ENCODE assay signal across 27 cellular contexts in the genomic region with DNA sequence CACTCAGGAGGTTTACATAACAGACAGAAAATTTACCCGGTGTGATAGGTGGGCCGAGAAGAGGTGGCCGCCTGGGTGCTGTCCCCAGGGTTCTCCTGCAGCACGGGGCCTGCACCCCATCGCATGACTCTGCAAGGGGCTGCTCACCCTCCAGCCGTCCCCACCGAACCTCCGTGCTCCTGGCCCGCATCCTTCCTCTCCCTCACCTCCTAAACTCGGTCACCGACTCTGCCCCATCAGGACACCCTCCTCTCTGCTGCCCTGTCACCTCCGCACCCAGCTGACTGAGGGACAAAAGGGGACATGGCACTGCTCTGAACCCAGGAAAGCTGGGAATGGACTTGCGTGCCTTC.
"Had no signal": no experiment of that assay in that cellular context is flagged by ENCODE, and none has a peak within 500 bp of the region (broad histone marks: within the 10 kb centered on the region; RNA-seq: fewer than 3 reads in every experiment).

No MANE protein-coding gene starts in this region.

- H3K36me3 Mint-ChIP-seq: mesothelial cell of epicardium; naive B cell; natural killer cell treated with Interleukin-12 subunit alpha and Interleukin-12 subunit beta and Interleukin-15 and Interleukin-18, amount 100 ng/mL, for 72 hours; stimulated activated naive B cell treated with anti-CD40 and anti-IgM and Interleukin-4, amounts not matched to agents 10 μg/mL and 1 μg/mL and 100 μg/mL, for 72 hours had no signal

- H3K4me1 Mint-ChIP-seq: mesothelial cell of epicardium; neural crest cell; stimulated activated naive CD8-positive, alpha-beta T cell treated with anti-CD3 and anti-CD28 coated beads, Interleukin-15, amount 100 ng/mL, for 72 hours had no signal

- H3K9me3 ChIP-seq: esophagus squamous epithelium, heart right ventricle, left lung, mucosa of descending colon, ovary, suprapubic skin, vagina had no signal

- H3K9me3 Mint-ChIP-seq: dendritic cell treated with granulocyte-macrophage colony-stimulating factor and Interleukin-4, amounts not matched to agents 40 ng/mL and 50 ng/mL, for 4 days; mesothelial cell of epicardium; naive B cell; natural killer cell treated with Interleukin-12 subunit alpha and Interleukin-12 subunit beta and Interleukin-15 and Interleukin-18, amount 100 ng/mL, for 72 hours; neural crest cell; stimulated activated naive B cell treated with anti-CD40 and anti-IgM and Interleukin-4, amounts not matched to agents 10 μg/mL and 1 μg/mL and 100 μg/mL, for 72 hours; stimulated activated naive CD8-positive, alpha-beta T cell treated with anti-CD3 and anti-CD28 coated beads, Interleukin-15, amount 100 ng/mL, for 72 hours had no signal

- H3K27ac ChIP-seq: esophagus squamous epithelium, heart right ventricle, left lung, ovary, suprapubic skin, vagina had no signal

- H3K4me3 ChIP-seq: esophagus squamous epithelium, heart right ventricle, left lung, mucosa of descending colon, ovary, smooth muscle cell, suprapubic skin, vagina had no signal

- H3K27ac Mint-ChIP-seq: dendritic cell treated with granulocyte-macrophage colony-stimulating factor and Interleukin-4, amounts not matched to agents 40 ng/mL and 50 ng/mL, for 4 days; mesothelial cell of epicardium; natural killer cell treated with Interleukin-12 subunit alpha and Interleukin-12 subunit beta and Interleukin-15 and Interleukin-18, amount 100 ng/mL, for 72 hours; stimulated activated naive B cell treated with anti-CD40 and anti-IgM and Interleukin-4, amounts not matched to agents 10 μg/mL and 1 μg/mL and 100 μg/mL, for 72 hours; stimulated activated naive CD8-positive, alpha-beta T cell treated with anti-CD3 and anti-CD28 coated beads, Interleukin-15, amount 100 ng/mL, for 72 hours had no signal

- H3K4me2 ChIP-seq: smooth muscle cell had no signal

- ATAC-seq: left cardiac atrium; left lung; mucosa of descending colon; natural killer cell treated with Interleukin-12 subunit alpha and Interleukin-12 subunit beta and Interleukin-15 and Interleukin-18, amount 100 ng/mL, for 72 hours; sciatic nerve; stimulated activated naive B cell treated with anti-CD40 and anti-IgM and Interleukin-4, amounts not matched to agents 10 μg/mL and 1 μg/mL and 100 μg/mL, for 72 hours had no signal

- H3K4me1 ChIP-seq: esophagus squamous epithelium, left lung, suprapubic skin, vagina had no signal

- DNase-seq: effector CD8-positive, alpha-beta T cell; esophagus squamous epithelium; foreskin melanocyte; glutamatergic neuron; heart right ventricle; hippocampal formation; left cardiac atrium; left lung; mesenchymal stem cell; mucosa of descending colon; naive B cell; ovary; posterior cingulate gyrus; retina; stimulated activated CD4-positive, alpha-beta T cell treated with anti-CD3 and anti-CD28 coated beads, Interleukin-2, amount 100 ng/mL, for 24 hours; stimulated activated CD4-positive, alpha-beta T cell treated with anti-CD3 and anti-CD28 coated beads, Interleukin-4, amount 100 ng/mL, for 24 hours; stimulated activated naive B cell treated with anti-CD40 and anti-IgM and Interleukin-4, amounts not matched to agents 10 μg/mL and 1 μg/mL and 100 μg/mL, for 72 hours; stimulated activated naive CD8-positive, alpha-beta T cell treated with anti-CD3 and anti-CD28 coated beads, Interleukin-15, amount 100 ng/mL, for 72 hours; trophoblast cell had no signal

- H3K36me3 ChIP-seq: esophagus squamous epithelium, heart right ventricle, left lung, ovary, suprapubic skin, vagina had no signal

- H3K27me3 ChIP-seq: ovary, vagina had no signal

- H3K4me3 Mint-ChIP-seq: dendritic cell treated with granulocyte-macrophage colony-stimulating factor and Interleukin-4, amounts not matched to agents 40 ng/mL and 50 ng/mL, for 4 days; mesothelial cell of epicardium; natural killer cell treated with Interleukin-12 subunit alpha and Interleukin-12 subunit beta and Interleukin-15 and Interleukin-18, amount 100 ng/mL, for 72 hours; neural crest cell; stimulated activated naive B cell treated with anti-CD40 and anti-IgM and Interleukin-4, amounts not matched to agents 10 μg/mL and 1 μg/mL and 100 μg/mL, for 72 hours; stimulated activated naive CD8-positive, alpha-beta T cell treated with anti-CD3 and anti-CD28 coated beads, Interleukin-15, amount 100 ng/mL, for 72 hours had no signal
